ENCODE assay signal across 2 cellular contexts in genomic region chr2:144835634-144836351, GRCh38.
TF ChIP-seq lines count a peak whose summit lies in the region.

No MANE protein-coding gene starts in this region.

TF ChIP-seq in IMR-90, 13 proteins besides CTCF, POLR2A, EP300 and RAD21:
- TF ChIP-seq CHD1 (IDR thresholded peaks at IDR 0.05; ENCODE audit: low read depth, low read length) (no peak), NFE2L2 (IDR thresholded peaks at IDR 0.05; ENCODE audit: low read depth, low read length) (no peak), RFX5 (IDR thresholded peaks at IDR 0.05; ENCODE audit: low read depth, low read length) (no peak), MAZ (IDR thresholded peaks at IDR 0.05; ENCODE audit: borderline replicate concordance, low read depth, low read length) (no peak), ELK1 (IDR thresholded peaks at IDR 0.05; ENCODE audit: borderline replicate concordance, low read depth, low read length) (no peak), FOS (IDR thresholded peaks at IDR 0.05; ENCODE audit: low read depth, low read length) (no peak), BHLHE40 (IDR thresholded peaks at IDR 0.05; ENCODE audit: low read depth, low read length) (no peak), MXI1 (IDR thresholded peaks at IDR 0.05; ENCODE audit: borderline replicate concordance, low read depth, low read length) (no peak), RCOR1 (IDR thresholded peaks at IDR 0.05; ENCODE audit: insufficient replicate concordance, low read length) (no peak), CEBPB (IDR thresholded peaks at IDR 0.05; ENCODE audit: low read depth, low read length) (no peak), SMC3 (IDR thresholded peaks at IDR 0.05; ENCODE audit: low read depth, low read length) (no peak), MAFK (IDR thresholded peaks at IDR 0.05; ENCODE audit: low read depth, low read length) (no peak)
- TF ChIP-seq, protein P1, sequence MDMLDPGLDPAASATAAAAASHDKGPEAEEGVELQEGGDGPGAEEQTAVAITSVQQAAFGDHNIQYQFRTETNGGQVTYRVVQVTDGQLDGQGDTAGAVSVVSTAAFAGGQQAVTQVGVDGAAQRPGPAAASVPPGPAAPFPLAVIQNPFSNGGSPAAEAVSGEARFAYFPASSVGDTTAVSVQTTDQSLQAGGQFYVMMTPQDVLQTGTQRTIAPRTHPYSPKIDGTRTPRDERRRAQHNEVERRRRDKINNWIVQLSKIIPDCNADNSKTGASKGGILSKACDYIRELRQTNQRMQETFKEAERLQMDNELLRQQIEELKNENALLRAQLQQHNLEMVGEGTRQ (IDR thresholded peaks at IDR 0.05; ENCODE audit: low read depth, low read length): no peak

TF ChIP-seq in K562, 482 proteins besides CTCF, POLR2A, EP300 and RAD21:
- TF ChIP-seq ZNF133 (CRISPR knock-in tag; IDR thresholded peaks at IDR 0.05): no peak
- TF ChIP-seq, protein P2, sequence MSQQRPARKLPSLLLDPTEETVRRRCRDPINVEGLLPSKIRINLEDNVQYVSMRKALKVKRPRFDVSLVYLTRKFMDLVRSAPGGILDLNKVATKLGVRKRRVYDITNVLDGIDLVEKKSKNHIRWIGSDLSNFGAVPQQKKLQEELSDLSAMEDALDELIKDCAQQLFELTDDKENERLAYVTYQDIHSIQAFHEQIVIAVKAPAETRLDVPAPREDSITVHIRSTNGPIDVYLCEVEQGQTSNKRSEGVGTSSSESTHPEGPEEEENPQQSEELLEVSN (IDR thresholded peaks at IDR 0.05; ENCODE audit: borderline replicate concordance in 1 of 2, extremely low read depth in 1 of 2, insufficient read depth in 1 of 2, insufficient read length in 1 of 2, low read depth in 1 of 2, low read length in 1 of 2, poor library complexity in 1 of 2, severe bottlenecking in 1 of 2): no peak
- TF ChIP-seq ZNF589 (CRISPR knock-in tag; IDR thresholded peaks at IDR 0.05; ENCODE audit: low read depth): no peak
- TF ChIP-seq CUX1 (CRISPR knock-in tag; IDR thresholded peaks at IDR 0.05): no peak
- no peak for TF ChIP-seq ZSCAN29 (IDR thresholded peaks at IDR 0.05)
- no peak for TF ChIP-seq VEZF1 (CRISPR knock-in tag; IDR thresholded peaks at IDR 0.05)
- TF ChIP-seq, protein P3, sequence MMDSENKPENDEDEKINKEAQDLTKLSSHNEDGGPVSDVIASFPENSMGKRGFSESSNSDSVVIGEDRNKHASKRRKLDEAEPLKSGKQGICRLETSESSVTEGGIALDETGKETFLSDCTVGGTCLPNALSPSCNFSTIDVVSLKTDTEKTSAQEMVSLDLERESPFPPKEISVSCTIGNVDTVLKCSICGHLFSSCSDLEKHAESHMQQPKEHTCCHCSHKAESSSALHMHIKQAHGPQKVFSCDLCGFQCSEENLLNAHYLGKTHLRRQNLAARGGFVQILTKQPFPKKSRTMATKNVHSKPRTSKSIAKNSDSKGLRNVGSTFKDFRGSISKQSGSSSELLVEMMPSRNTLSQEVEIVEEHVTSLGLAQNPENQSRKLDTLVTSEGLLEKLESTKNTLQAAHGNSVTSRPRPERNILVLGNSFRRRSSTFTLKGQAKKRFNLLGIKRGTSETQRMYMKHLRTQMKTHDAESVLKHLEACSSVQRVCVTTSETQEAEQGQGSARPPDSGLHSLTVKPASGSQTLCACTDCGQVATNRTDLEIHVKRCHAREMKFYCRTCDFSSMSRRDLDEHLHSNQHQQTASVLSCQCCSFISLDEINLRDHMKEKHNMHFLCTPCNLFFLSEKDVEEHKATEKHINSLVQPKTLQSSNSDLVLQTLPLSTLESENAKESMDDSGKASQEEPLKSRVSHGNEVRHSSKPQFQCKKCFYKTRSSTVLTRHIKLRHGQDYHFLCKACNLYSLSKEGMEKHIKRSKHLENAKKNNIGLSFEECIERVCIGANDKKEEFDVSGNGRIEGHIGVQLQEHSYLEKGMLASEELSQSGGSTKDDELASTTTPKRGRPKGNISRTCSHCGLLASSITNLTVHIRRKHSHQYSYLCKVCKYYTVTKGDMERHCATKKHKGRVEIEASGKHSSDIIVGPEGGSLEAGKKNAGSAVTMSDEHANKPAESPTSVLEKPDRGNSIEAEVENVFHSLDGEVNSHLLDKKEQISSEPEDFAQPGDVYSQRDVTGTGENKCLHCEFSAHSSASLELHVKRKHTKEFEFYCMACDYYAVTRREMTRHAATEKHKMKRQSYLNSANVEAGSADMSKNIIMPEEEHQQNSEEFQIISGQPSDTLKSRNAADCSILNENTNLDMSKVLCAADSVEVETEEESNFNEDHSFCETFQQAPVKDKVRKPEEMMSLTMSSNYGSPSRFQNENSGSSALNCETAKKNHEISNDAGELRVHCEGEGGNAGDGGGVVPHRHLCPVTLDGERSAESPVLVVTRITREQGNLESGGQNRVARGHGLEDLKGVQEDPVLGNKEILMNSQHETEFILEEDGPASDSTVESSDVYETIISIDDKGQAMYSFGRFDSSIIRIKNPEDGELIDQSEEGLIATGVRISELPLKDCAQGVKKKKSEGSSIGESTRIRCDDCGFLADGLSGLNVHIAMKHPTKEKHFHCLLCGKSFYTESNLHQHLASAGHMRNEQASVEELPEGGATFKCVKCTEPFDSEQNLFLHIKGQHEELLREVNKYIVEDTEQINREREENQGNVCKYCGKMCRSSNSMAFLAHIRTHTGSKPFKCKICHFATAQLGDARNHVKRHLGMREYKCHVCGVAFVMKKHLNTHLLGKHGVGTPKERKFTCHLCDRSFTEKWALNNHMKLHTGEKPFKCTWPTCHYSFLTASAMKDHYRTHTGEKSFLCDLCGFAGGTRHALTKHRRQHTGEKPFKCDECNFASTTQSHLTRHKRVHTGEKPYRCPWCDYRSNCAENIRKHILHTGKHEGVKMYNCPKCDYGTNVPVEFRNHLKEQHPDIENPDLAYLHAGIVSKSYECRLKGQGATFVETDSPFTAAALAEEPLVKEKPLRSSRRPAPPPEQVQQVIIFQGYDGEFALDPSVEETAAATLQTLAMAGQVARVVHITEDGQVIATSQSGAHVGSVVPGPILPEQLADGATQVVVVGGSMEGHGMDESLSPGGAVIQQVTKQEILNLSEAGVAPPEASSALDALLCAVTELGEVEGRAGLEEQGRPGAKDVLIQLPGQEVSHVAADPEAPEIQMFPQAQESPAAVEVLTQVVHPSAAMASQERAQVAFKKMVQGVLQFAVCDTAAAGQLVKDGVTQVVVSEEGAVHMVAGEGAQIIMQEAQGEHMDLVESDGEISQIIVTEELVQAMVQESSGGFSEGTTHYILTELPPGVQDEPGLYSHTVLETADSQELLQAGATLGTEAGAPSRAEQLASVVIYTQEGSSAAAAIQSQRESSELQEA (IDR thresholded peaks at IDR 0.05; ENCODE audit: low read depth): no peak
- no peak for TF ChIP-seq ZNF507 (tag; conservative IDR thresholded peaks at IDR 0.05)
- no peak for TF ChIP-seq CREB3 (tag; conservative IDR thresholded peaks at IDR 0.05; ENCODE audit: low read depth)
- no peak for TF ChIP-seq ZNF561 (CRISPR knock-in tag; conservative IDR thresholded peaks at IDR 0.05)
- no peak for TF ChIP-seq ZNF277 (CRISPR knock-in tag; IDR thresholded peaks at IDR 0.05; ENCODE audit: borderline replicate concordance)
- no peak for TF ChIP-seq ZNF699 (CRISPR knock-in tag; IDR thresholded peaks at IDR 0.05; ENCODE audit: insufficient replicate concordance)
- no peak for TF ChIP-seq MXI1 (IDR thresholded peaks at IDR 0.05; ENCODE audit: low read depth, low read length)
- no peak for TF ChIP-seq TCF7 (IDR thresholded peaks at IDR 0.05; ENCODE audit: borderline replicate concordance)
- TF ChIP-seq TEAD4 (IDR thresholded peaks at IDR 0.05; ENCODE audit: low read length): no peak
- TF ChIP-seq TEAD4 (CRISPR knock-in tag; IDR thresholded peaks at IDR 0.05; ENCODE audit: borderline replicate concordance): no peak
- TF ChIP-seq TSC22D4 (tag; IDR thresholded peaks at IDR 0.05): no peak
- no peak for TF ChIP-seq KAT2B (IDR thresholded peaks at IDR 0.05; ENCODE audit: low read depth, low read length)
- TF ChIP-seq ZNF217 (CRISPR knock-in tag; IDR thresholded peaks at IDR 0.05): no peak
- TF ChIP-seq TSHZ1 (CRISPR knock-in tag; IDR thresholded peaks at IDR 0.05): no peak
TF ChIP-seq in K562: peak in this region for 0.
